In the genomic region with DNA sequence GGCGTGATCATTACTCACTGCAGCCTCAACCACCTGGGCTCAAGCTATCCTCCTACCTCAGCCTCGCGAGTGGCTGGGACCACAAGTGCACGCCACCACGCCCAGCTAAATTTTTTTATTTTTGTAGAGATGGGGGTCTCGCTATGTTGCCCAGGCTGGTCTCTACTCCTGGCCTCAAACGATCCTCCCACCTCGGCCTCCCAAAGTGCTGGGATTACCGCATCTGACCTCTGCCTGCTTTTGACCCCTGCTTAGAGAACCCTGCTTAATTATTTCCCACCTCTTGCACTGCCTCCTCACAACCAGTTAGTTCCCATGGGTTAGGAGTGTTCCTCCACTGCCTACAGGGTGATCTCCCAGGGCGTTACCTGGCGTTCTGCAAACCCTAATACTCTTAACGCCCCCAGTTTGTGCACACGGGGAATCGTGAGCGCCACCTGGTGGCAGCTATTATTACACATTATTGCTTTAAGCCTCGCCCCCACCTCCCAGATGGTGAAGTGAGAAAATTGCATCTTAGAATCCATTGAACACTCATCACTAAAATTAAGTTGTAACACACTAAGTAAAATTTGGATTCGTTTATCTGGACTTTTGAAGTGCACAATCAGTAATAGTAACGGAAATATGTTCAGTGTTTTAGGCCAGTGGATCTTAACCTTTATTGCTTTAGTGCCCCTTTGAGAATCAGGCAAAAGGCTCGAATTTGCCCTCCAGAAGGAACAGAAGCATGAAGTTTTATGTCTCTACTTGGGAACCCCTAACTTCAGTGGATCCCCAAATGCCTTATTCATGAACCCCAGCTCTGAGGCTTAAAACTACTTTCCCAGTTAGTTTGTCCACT, we compare ENCODE assay signal across 8 cellular contexts.
DNase-seq lines count a peak whose midpoint lies in the region; ATAC-seq, FAIRE-seq and TF ChIP-seq lines count a peak whose summit lies in the region.

No MANE protein-coding gene starts in this region.

- H3K9me3 ChIP-seq in A549 (no peaks in the 10 kb centered on the region), uterus (no peaks in the 10 kb centered on the region)

- intact Hi-C loops in uterus (cut with DNase I; ENCODE audit: low total_unique reads), result no loop called here

- peaks cover 21% of the 10 kb centered on the region for H3K27me3 Mint-ChIP-seq in activated CD8-positive, alpha-beta memory T cell treated with anti-CD3 and anti-CD28 coated beads, Interleukin-2, amount 10 ng/mL, durations not matched to agents 7 days and 5 days

- no peaks in the 10 kb centered on the region for H3K27me3 ChIP-seq in uterus

- DNase-seq in A549 (ENCODE audit: low read depth in 1 of 2, low spot score in 1 of 2) (peak; percentile 10 to 49), GM12891 (ENCODE audit: insufficient read length, low spot score) (peak; percentile 42), NCI-H748 treated with DMSO at 0.1 percent for 48 hours (lab: John Stamatoyannopoulos, UW) (peak; percentile 9), erythroblast (lab: John Stamatoyannopoulos, UW) (peak; percentile 64 to 81), omental fat pad (ENCODE audit: low spot score) (peak; percentile 33), uterus (no peak)
- peak; percentile 71 for DNase-seq in activated CD8-positive, alpha-beta memory T cell treated with anti-CD3 and anti-CD28 coated beads, Interleukin-2, amount 10 ng/mL, durations not matched to agents 7 days and 5 days

- no peak overlapping the region for H3K4me2 ChIP-seq in A549

- 28% methylated on average over 19 of the region's 19 CpGs for WGBS in A549 (ENCODE audit: missing lambda C conversion rate)

- H3K4me1 ChIP-seq in A549, result no peaks in the 10 kb centered on the region
- no peaks in the 10 kb centered on the region for H3K4me1 ChIP-seq in uterus

- no peaks in the 10 kb centered on the region for H3K36me3 ChIP-seq in uterus

- H3K27ac Mint-ChIP-seq in activated CD8-positive, alpha-beta memory T cell treated with anti-CD3 and anti-CD28 coated beads, Interleukin-2, amount 10 ng/mL, durations not matched to agents 7 days and 5 days, result no peak overlapping the region

- ATAC-seq in A549, result peak; percentile 65 to 69; a peak in 4 of 6 replicates
- ATAC-seq in activated CD8-positive, alpha-beta memory T cell treated with anti-CD3 and anti-CD28 coated beads, Interleukin-2, amount 10 ng/mL, durations not matched to agents 7 days and 5 days, result peak; percentile 72
- no peak for ATAC-seq in omental fat pad (ENCODE audit: low FRiP score)
- no peak for ATAC-seq in HG03175 (IDR thresholded peaks at IDR 0.05; ENCODE audit: unreplicated experiment)

- FAIRE-seq in A549 (lab: Jason Lieb, UNC) (no peak), GM12891 (lab: Jason Lieb, UNC) (peak; percentile 59)

- H3K4me1 Mint-ChIP-seq in activated CD8-positive, alpha-beta memory T cell treated with anti-CD3 and anti-CD28 coated beads, Interleukin-2, amount 10 ng/mL, durations not matched to agents 7 days and 5 days, result no peaks in the 10 kb centered on the region

- TF ChIP-seq POLR2A in A549 (IDR thresholded peaks at IDR 0.05; ENCODE audit: low read length), result no peak
- no peak for TF ChIP-seq POLR2A in GM12891 (IDR thresholded peaks at IDR 0.05; ENCODE audit: low read depth, low read length)
- no peak for TF ChIP-seq POLR2A in erythroblast (IDR thresholded peaks at IDR 0.05; ENCODE audit: low read length)
- no peak for TF ChIP-seq POLR2A in uterus (IDR thresholded peaks at IDR 0.05)

- POLR2A ChIA-PET in A549 (lab: Yijun Ruan, JAX), result no interaction called here

- no peaks in the 10 kb centered on the region for H3K36me3 Mint-ChIP-seq in activated CD8-positive, alpha-beta memory T cell treated with anti-CD3 and anti-CD28 coated beads, Interleukin-2, amount 10 ng/mL, durations not matched to agents 7 days and 5 days

- TF ChIP-seq EP300 in A549 (IDR thresholded peaks at IDR 0.05), result no peak

- H3K4me3 ChIP-seq in A549, result no peak overlapping the region
- H3K4me3 ChIP-seq in uterus, result no peak overlapping the region

- TF ChIP-seq CTCF in A549 (IDR thresholded peaks at IDR 0.05) (peak; percentile 65), omental fat pad (IDR thresholded peaks at IDR 0.05) (peak in 1 of 3 donors; percentile 20), uterus (IDR thresholded peaks at IDR 0.05) (peak; percentile 28 to 39 (median 37))

- H3K27ac ChIP-seq in A549, result no peak overlapping the region
- no peak overlapping the region for H3K27ac ChIP-seq in uterus

- peak in 1 of 2 experiments; percentile 15; a peak in 1 of 5 replicates for TF ChIP-seq RAD21 in A549 (conservative IDR thresholded peaks at IDR 0.05 in 1 of 2, IDR thresholded peaks at IDR 0.05 in 1 of 2)

- CTCF ChIA-PET in A549 (lab: Yijun Ruan, JAX), result interaction anchor here (0.7 to 5.8 kb wide), 17 partner anchors 12 to 298 kb away, joined by 3 to 65 read pairs (median 4); no protein-coding TSS in a partner anchor
- CTCF ChIA-PET in activated CD8-positive, alpha-beta memory T cell treated with anti-CD3 and anti-CD28 coated beads, Interleukin-2, amount 10 ng/mL, durations not matched to agents 7 days and 5 days (lab: Charles Lee), result interaction anchor here (0.6 to 10.7 kb wide), 20 partner anchors 9 to 1552 kb away, joined by 3 to 89 read pairs (median 4); a partner anchor contains a TSS

- no peak overlapping the region for H3K4me3 Mint-ChIP-seq in activated CD8-positive, alpha-beta memory T cell treated with anti-CD3 and anti-CD28 coated beads, Interleukin-2, amount 10 ng/mL, durations not matched to agents 7 days and 5 days

- H3K9me3 Mint-ChIP-seq in activated CD8-positive, alpha-beta memory T cell treated with anti-CD3 and anti-CD28 coated beads, Interleukin-2, amount 10 ng/mL, durations not matched to agents 7 days and 5 days (ENCODE audit: low read depth), result no peaks in the 10 kb centered on the region

TF ChIP-seq in A549, 52 proteins besides CTCF, POLR2A, EP300 and RAD21 (continues in another document):
- TF ChIP-seq BHLHE40 (IDR thresholded peaks at IDR 0.05; ENCODE audit: low read depth, low read length) (no peak), CEBPB (IDR thresholded peaks at IDR 0.05) (no peak), HOXB5 (CRISPR knock-in tag; IDR thresholded peaks at IDR 0.05) (no peak), RARB (CRISPR knock-in tag; IDR thresholded peaks at IDR 0.05) (no peak), KDM5A (IDR thresholded peaks at IDR 0.05) (no peak), HOXA7 (CRISPR knock-in tag; IDR thresholded peaks at IDR 0.05) (no peak), ZC3H11A (IDR thresholded peaks at IDR 0.05) (no peak), RNF2 (IDR thresholded peaks at IDR 0.05; ENCODE audit: borderline replicate concordance, low read depth) (no peak), CHD2 (IDR thresholded peaks at IDR 0.05; ENCODE audit: low read length, partially characterized antibody) (no peak), EHF (CRISPR knock-in tag; IDR thresholded peaks at IDR 0.05) (no peak), JUNB (IDR thresholded peaks at IDR 0.05) (no peak)
- TF ChIP-seq, protein P1, sequence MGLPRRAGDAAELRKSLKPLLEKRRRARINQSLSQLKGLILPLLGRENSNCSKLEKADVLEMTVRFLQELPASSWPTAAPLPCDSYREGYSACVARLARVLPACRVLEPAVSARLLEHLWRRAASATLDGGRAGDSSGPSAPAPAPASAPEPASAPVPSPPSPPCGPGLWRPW (IDR thresholded peaks at IDR 0.05), result no peak
- TF ChIP-seq, protein P2, sequence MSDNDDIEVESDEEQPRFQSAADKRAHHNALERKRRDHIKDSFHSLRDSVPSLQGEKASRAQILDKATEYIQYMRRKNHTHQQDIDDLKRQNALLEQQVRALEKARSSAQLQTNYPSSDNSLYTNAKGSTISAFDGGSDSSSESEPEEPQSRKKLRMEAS (IDR thresholded peaks at IDR 0.05), result no peak
- TF ChIP-seq, protein P3, sequence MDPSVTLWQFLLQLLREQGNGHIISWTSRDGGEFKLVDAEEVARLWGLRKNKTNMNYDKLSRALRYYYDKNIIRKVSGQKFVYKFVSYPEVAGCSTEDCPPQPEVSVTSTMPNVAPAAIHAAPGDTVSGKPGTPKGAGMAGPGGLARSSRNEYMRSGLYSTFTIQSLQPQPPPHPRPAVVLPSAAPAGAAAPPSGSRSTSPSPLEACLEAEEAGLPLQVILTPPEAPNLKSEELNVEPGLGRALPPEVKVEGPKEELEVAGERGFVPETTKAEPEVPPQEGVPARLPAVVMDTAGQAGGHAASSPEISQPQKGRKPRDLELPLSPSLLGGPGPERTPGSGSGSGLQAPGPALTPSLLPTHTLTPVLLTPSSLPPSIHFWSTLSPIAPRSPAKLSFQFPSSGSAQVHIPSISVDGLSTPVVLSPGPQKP (IDR thresholded peaks at IDR 0.05; ENCODE audit: low read depth, low read length), result no peak

TF ChIP-seq in GM12891, 5 proteins besides CTCF, POLR2A, EP300 and RAD21:
- TF ChIP-seq TAF1 (IDR thresholded peaks at IDR 0.05; ENCODE audit: low read depth, low read length), result no peak
- no peak for TF ChIP-seq PAX5 (IDR thresholded peaks at IDR 0.05; ENCODE audit: insufficient read depth, low read length, severe bottlenecking)
- TF ChIP-seq POLR2AphosphoS5 (IDR thresholded peaks at IDR 0.05; ENCODE audit: low read depth, low read length), result no peak
- TF ChIP-seq SPI1 (IDR thresholded peaks at IDR 0.05; ENCODE audit: low read depth, low read length), result no peak
- TF ChIP-seq POU2F2 (IDR thresholded peaks at IDR 0.05; ENCODE audit: low read depth, low read length), result peak; percentile 25; the same call in 1 of the 2 replicates

Comparison
In these comparisons a context has a peak if more than half of its experiments do, and no peak if none do; other contexts are left out.
1. ATAC-seq: peak in A549 (2 of 2) and activated CD8-positive, alpha-beta memory T cell treated with anti-CD3 and anti-CD28 coated beads, Interleukin-2, amount 10 ng/mL, durations not matched to agents 7 days and 5 days (single experiment); none in omental fat pad (single experiment) and HG03175 (single experiment).
2. DNase-seq: peak in A549 (2 of 2), GM12891 (single experiment), NCI-H748 treated with DMSO at 0.1 percent for 48 hours (single experiment), activated CD8-positive, alpha-beta memory T cell treated with anti-CD3 and anti-CD28 coated beads, Interleukin-2, amount 10 ng/mL, durations not matched to agents 7 days and 5 days (single experiment), erythroblast (2 of 2) and omental fat pad (single experiment); none in uterus (0 of 2).